Comparison of ENCODE assay signal across 19 cellular contexts in the genomic region with DNA sequence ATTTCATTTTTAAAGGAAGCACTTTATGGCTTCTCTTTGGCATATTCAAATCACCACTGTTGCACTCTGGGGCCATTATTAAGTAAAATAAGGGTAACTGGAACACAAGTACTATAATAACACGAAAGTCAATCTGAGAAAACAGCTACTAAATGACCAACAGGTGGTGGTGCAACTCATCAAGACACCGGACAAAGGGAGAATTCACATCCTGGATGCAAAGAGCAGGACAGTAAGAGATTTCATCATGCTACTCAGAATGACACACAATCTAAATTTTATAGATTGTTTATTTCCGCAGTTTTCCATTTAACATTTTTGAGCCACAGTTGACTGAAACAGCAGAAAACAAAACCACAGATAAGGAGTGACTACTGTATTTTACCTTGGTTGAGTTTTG. TPM values are rescaled to one million over a fixed set of nuclear protein-coding genes. Genes with fewer than 3 reads are reported as not detected.
DNase-seq lines count a peak whose midpoint lies in the region; ATAC-seq, FAIRE-seq and TF ChIP-seq lines count a peak whose summit lies in the region.
"Had no signal": no experiment of that assay in that cellular context is flagged by ENCODE, and none has a peak within 500 bp of the region (broad histone marks: within the 10 kb centered on the region; RNA-seq: fewer than 3 reads in every experiment).

No MANE protein-coding gene starts in this region.

- TF ChIP-seq CTCF in GM23338 (conservative IDR thresholded peaks at IDR 0.05; ENCODE audit: low read depth in 2 of 2) (peak; percentile 24 to 39), OCI-LY7 (conservative IDR thresholded peaks at IDR 0.05; ENCODE audit: low read length) (peak; percentile 56), H1 (IDR thresholded peaks at IDR 0.05; ENCODE audit: control extremely low read depth in 1 of 3, insufficient read depth in 1 of 3, low read depth in 1 of 3, low read length in 3 of 3) (0 out of 4 replicates have a peak, but pooled peaks of 1 of the 3 experiments have one; percentile 7)

- ATAC-seq in GM23338, result no peak
- ATAC-seq in HG03139 (IDR thresholded peaks at IDR 0.05; ENCODE audit: unreplicated experiment), result no peak
- ATAC-seq: activated CD8-positive, alpha-beta T cell treated with anti-CD3 and anti-CD28 coated beads, Interleukin-2, amount 10 ng/mL, durations not matched to agents 7 days and 5 days; right cardiac atrium had no signal

- 83% methylated on average over 3 of the region's 3 CpGs; no CpG with 5 or more reads in 1 of the 2 experiments for WGBS in H1 (ENCODE audit: extremely low coverage in 1 of 2, insufficient coverage in 1 of 2, insufficient read length in 1 of 2, insufficient replicate concordance in 2 of 2, low coverage in 1 of 2, low lambda C conversion rate in 2 of 2, missing lambda C conversion rate in 1 of 2), 2 experiments

- CTCF ChIA-PET in OCI-LY7 (lab: Charles Lee; ENCODE audit: unreplicated experiment) (no interaction called here), H1 (lab: Charles Lee; ENCODE audit: partially characterized antibody) (interaction anchor here (1.3 to 1.6 kb wide), 2 partner anchors 60 to 66 kb away, joined by 3 to 4 read pairs; no protein-coding TSS in a partner anchor)

- peaks cover 3% of the 10 kb centered on the region for H3K27me3 Mint-ChIP-seq in GM23338 (ENCODE audit: insufficient read depth, low read depth, poor library complexity)

- H3K14ac ChIP-seq in H1 (ENCODE audit: insufficient read length), result no peak overlapping the region

- no peak overlapping the region for H4K5ac ChIP-seq in H1 (ENCODE audit: insufficient read length, low read depth, low read length)

- H3K9ac ChIP-seq in H1 (replicated peaks in 1 of 4; ENCODE audit: extremely low read depth in 1 of 4, low read depth in 3 of 4, low read length in 3 of 4), result no peak overlapping the region

- H3K27ac ChIP-seq in GM23338 (ENCODE audit: low read depth) (no peak overlapping the region), OCI-LY7 (ENCODE audit: low read depth, low read length, poor library complexity, severe bottlenecking) (no peak overlapping the region), H1 (ENCODE audit: low read depth, low read length) (no peak overlapping the region)
- H3K27ac ChIP-seq: 22Rv1, cardiac muscle cell, VCaP had no signal

- H4K20me1 ChIP-seq in GM23338 (replicated peaks; ENCODE audit: insufficient read depth), result no peaks in the 10 kb centered on the region
- no peaks in the 10 kb centered on the region for H4K20me1 ChIP-seq in OCI-LY7 (ENCODE audit: insufficient read depth, low read length)
- H4K20me1 ChIP-seq in H1 (replicated peaks in 1 of 2; ENCODE audit: control insufficient read depth in 1 of 2, insufficient read depth in 2 of 2, low read length in 2 of 2), result no peaks in the 10 kb centered on the region

- H3K27me3 ChIP-seq in GM23338 (ENCODE audit: insufficient read depth) (no peaks in the 10 kb centered on the region), H1 (replicated peaks in 1 of 4; ENCODE audit: control insufficient read depth in 3 of 4, extremely low read depth in 1 of 4, insufficient read depth in 3 of 4, low read length in 3 of 4) (no peaks in the 10 kb centered on the region)
- H3K27me3 ChIP-seq: cardiac muscle cell had no signal

- H2BK5ac ChIP-seq in H1 (ENCODE audit: low read depth, low read length), result no peak overlapping the region

- H3K23ac ChIP-seq in H1 (ENCODE audit: insufficient read length), result no peak overlapping the region

- H2AK5ac ChIP-seq in H1 (ENCODE audit: low read depth, low read length), result no peak overlapping the region

- H2BK15ac ChIP-seq in H1 (ENCODE audit: low read length), result no peak overlapping the region

- peaks cover 15% of the 10 kb centered on the region for H3K9me3 Mint-ChIP-seq in GM23338

- 0 out of 2 replicates have a peak, but pooled peaks cover 1% of the 10 kb centered on the region for H3K23me2 ChIP-seq in H1 (ENCODE audit: low read depth, low read length)

- no peak for TF ChIP-seq POLR2A in H1 (IDR thresholded peaks at IDR 0.05; ENCODE audit: control extremely low read depth in 1 of 2, low read depth in 2 of 2, low read length in 2 of 2)

- H4K91ac ChIP-seq in H1 (replicated peaks; ENCODE audit: insufficient read length, low read length), result no peak overlapping the region

- H3K4me3 ChIP-seq in GM23338 (no peak overlapping the region), OCI-LY7 (ENCODE audit: low read depth, low read length, poor library complexity, severe bottlenecking) (no peak overlapping the region), H1 (ENCODE audit: extremely low read depth in 1 of 4, insufficient read depth in 2 of 4, low read depth in 3 of 4, low read length in 4 of 4) (no peak overlapping the region)
- H3K4me3 ChIP-seq: cardiac muscle cell had no signal

- H2AFZ ChIP-seq in GM23338, result no peak overlapping the region
- no peak overlapping the region for H2AFZ ChIP-seq in OCI-LY7 (ENCODE audit: low read length)
- H2AFZ ChIP-seq in H1 (ENCODE audit: low read length), result no peak overlapping the region

- H3K79me2 ChIP-seq in GM23338 (replicated peaks; ENCODE audit: insufficient read depth) (no peaks in the 10 kb centered on the region), OCI-LY7 (ENCODE audit: insufficient read depth, low read depth, low read length) (no peaks in the 10 kb centered on the region), H1 (ENCODE audit: control insufficient read depth in 1 of 2, insufficient read depth in 2 of 2, low read length in 2 of 2) (no peaks in the 10 kb centered on the region)

- intact Hi-C loops in OCI-LY7 (cut with micrococcal nuclease; ENCODE audit: unreplicated experiment), result no loop called here

- no peak overlapping the region for H4K8ac ChIP-seq in H1 (ENCODE audit: extremely low read depth, insufficient read depth, low read length)

- DNase-seq in DMS 273 (lab: John Stamatoyannopoulos, UW; ENCODE audit: unreplicated experiment) (peak; percentile 35), DMS 273 treated with DMSO at 0.1 percent for 48 hours (lab: John Stamatoyannopoulos, UW) (no peak), GM23338 (ENCODE audit: low spot score) (no peak), OCI-LY7 (ENCODE audit: low spot score) (peak; percentile 28), H1 (ENCODE audit: low read depth in 1 of 2, low spot score in 2 of 2) (no peak), COR-L47 (lab: John Stamatoyannopoulos, UW) (no peak), EL (no peak)
- DNase-seq: activated CD8-positive, alpha-beta T cell treated with anti-CD3 and anti-CD28 coated beads, Interleukin-2, amount 10 ng/mL, durations not matched to agents 7 days and 5 days; effector CD4-positive, alpha-beta T cell; HCEC 1CT; NCI-H1048; right cardiac atrium had no signal

- H3K79me1 ChIP-seq in H1 (ENCODE audit: low read depth, low read length), result no peaks in the 10 kb centered on the region

- H3K36me3 ChIP-seq in GM23338 (ENCODE audit: insufficient read depth) (no peaks in the 10 kb centered on the region), OCI-LY7 (ENCODE audit: insufficient read depth, low read length) (peaks cover 22% of the 10 kb centered on the region), H1 (ENCODE audit: control insufficient read depth in 2 of 4, insufficient read depth in 4 of 4, low read length in 3 of 4) (no peaks in the 10 kb centered on the region)
- H3K36me3 ChIP-seq: cardiac muscle cell had no signal

- no peak overlapping the region for H2BK20ac ChIP-seq in H1 (ENCODE audit: low read length)

- peaks cover 14% of the 10 kb centered on the region for H3K36me3 Mint-ChIP-seq in GM23338 (ENCODE audit: low read depth)
- H3K36me3 Mint-ChIP-seq: CD14-positive monocyte had no signal

- no peak overlapping the region for H3K18ac ChIP-seq in H1 (ENCODE audit: extremely low read depth, low read length)

- no peak for FAIRE-seq in H1 (lab: Jason Lieb, UNC)

- no peak overlapping the region for H3K4ac ChIP-seq in H1 (replicated peaks; ENCODE audit: insufficient read length, low read depth, low read length)

- no peak for TF ChIP-seq EP300 in H1 (IDR thresholded peaks at IDR 0.05; ENCODE audit: borderline replicate concordance in 1 of 2, low read depth in 2 of 2, low read length in 2 of 2)

- no peak overlapping the region for H2BK12ac ChIP-seq in H1 (ENCODE audit: low read depth, low read length)

- H3K4me1 ChIP-seq in GM23338 (ENCODE audit: insufficient read depth), result no peaks in the 10 kb centered on the region
- no peaks in the 10 kb centered on the region for H3K4me1 ChIP-seq in OCI-LY7 (ENCODE audit: insufficient read depth, low read length, poor library complexity, severe bottlenecking)
- H3K4me1 ChIP-seq in H1 (replicated peaks in 1 of 4; ENCODE audit: control insufficient read depth in 3 of 4, insufficient read depth in 4 of 4, low read length in 3 of 4), result no peaks in the 10 kb centered on the region

- peak; percentile 10 to 34; a peak in 3 of 4 replicates for TF ChIP-seq RAD21 in H1 (IDR thresholded peaks at IDR 0.05 in 1 of 2, conservative IDR thresholded peaks at IDR 0.05 in 1 of 2; ENCODE audit: low read depth in 2 of 2, low read length in 2 of 2)

- H3K56ac ChIP-seq in H1 (replicated peaks; ENCODE audit: insufficient read length, low read depth, low read length), result no peak overlapping the region

- H3K9me2 ChIP-seq in GM23338 (ENCODE audit: insufficient read depth) (no peaks in the 10 kb centered on the region), OCI-LY7 (ENCODE audit: insufficient read depth, low read length) (no peaks in the 10 kb centered on the region)

- no peak overlapping the region for H3K27ac Mint-ChIP-seq in GM23338
- H3K27ac Mint-ChIP-seq: activated CD8-positive, alpha-beta T cell treated with anti-CD3 and anti-CD28 coated beads, Interleukin-2, amount 10 ng/mL, durations not matched to agents 7 days and 5 days had no signal

- no peak overlapping the region for H3K4me2 ChIP-seq in GM23338
- no peak overlapping the region for H3K4me2 ChIP-seq in OCI-LY7 (ENCODE audit: low read length)
- no peak overlapping the region for H3K4me2 ChIP-seq in H1 (ENCODE audit: insufficient read depth in 1 of 2, low read depth in 2 of 2, low read length in 2 of 2)

- no TSS peak for BruUV-seq in OCI-LY7 (replicated peaks; lab: Mats Ljungman, UMichigan)

- no peak overlapping the region for H2BK120ac ChIP-seq in H1 (replicated peaks; ENCODE audit: low read depth, low read length)

- H3K9me3 ChIP-seq in OCI-LY7 (ENCODE audit: low read length), result no peaks in the 10 kb centered on the region
- H3K9me3 ChIP-seq in H1 (ENCODE audit: insufficient read depth in 2 of 2, low read depth in 1 of 2, low read length in 1 of 2), result peaks cover 4 to 7% of the 10 kb centered on the region in 2 experiments; a peak in 2 of 4 replicates

- H3K4me3 Mint-ChIP-seq in GM23338, result no peak overlapping the region
- H3K4me3 Mint-ChIP-seq: activated CD8-positive, alpha-beta T cell treated with anti-CD3 and anti-CD28 coated beads, Interleukin-2, amount 10 ng/mL, durations not matched to agents 7 days and 5 days; CD14-positive monocyte had no signal

- H3K4me1 Mint-ChIP-seq in GM23338, result peaks cover 3% of the 10 kb centered on the region; the same call in 1 of the 3 replicates

- H3F3A ChIP-seq in GM23338 (replicated peaks; ENCODE audit: low read depth), result no peaks in the 10 kb centered on the region

- POLR2A ChIA-PET in OCI-LY7 (lab: Charles Lee), result interaction anchor here (0.6 kb wide), 1 partner anchor 9 kb away, joined by 6 read pairs; no protein-coding TSS in a partner anchor
- POLR2A ChIA-PET in H1 (lab: Charles Lee; ENCODE audit: partially characterized antibody), result no interaction called here

RNA-seq across cellular contexts. Expression of a gene that starts 27.6 kb away (rescaled TPM):
- total RNA-seq in GM23338 (2014; rRNA removed; shearing (Covaris generic)), result not detected in 2 replicates
- polyA plus RNA-seq in GM23338 (2016; fragmentation: Nextera tagmentation; extraction: Ambion mirVana), result 0.28 and 0.29 TPM in 2 replicates
- total RNA-seq in OCI-LY7 (2014; rRNA removed; shearing (Covaris generic)), result 48.4 and 49.2 TPM in 2 replicates
- 45.8 and 62.8 TPM in 2 replicates for total RNA-seq in OCI-LY7 (2022)
- not detected in 2 replicates for total RNA-seq in H1 (2021; fragmentation: NEBNext Ultra II Directional; extraction: Animal tissue kit (Norgen Biotek cat#: 25700))
- polyA plus RNA-seq in H1 (2011; rRNA removed), result not detected in 2 replicates
- polyA plus RNA-seq in H1 (2011; cell fraction: cytosol; rRNA removed), result not detected
- not detected for polyA plus RNA-seq in H1 (2011; cell fraction: nucleus; rRNA removed)
- not detected in 4 replicates for polyA plus RNA-seq in H1 (2012, experiment 1 of 2)
- polyA plus RNA-seq in H1 (2012, experiment 2 of 2), result not detected
- not detected for polyA plus RNA-seq in H1 (2013, experiment 1 of 2)
- polyA plus RNA-seq in H1 (2013, experiment 2 of 2), result not detected
- polyA minus RNA-seq in H1 (2011; rRNA and poly(A)+ RNA removed), result not detected in 2 replicates
- polyA minus RNA-seq in H1 (2011; cell fraction: cytosol; rRNA and poly(A)+ RNA removed), result not detected
- not detected for polyA minus RNA-seq in H1 (2011; cell fraction: nucleus; rRNA and poly(A)+ RNA removed)
- total RNA-seq: cardiac muscle cell, G401, kidney epithelial cell had no signal
- polyA plus RNA-seq: cardiac muscle cell had no signal

Comparison
In these comparisons a context has a peak if more than half of its experiments do, and no peak if none do; other contexts are left out.
1. DNase-seq: peak in DMS 273 (single experiment) and OCI-LY7 (single experiment); none in DMS 273 treated with DMSO at 0.1 percent for 48 hours (single experiment), GM23338 (single experiment), H1 (0 of 2), COR-L47 (single experiment) and EL (single experiment).
2. RNA of a gene that starts 27.6 kb away (total RNA-seq): 45.8 to 62.8 TPM in OCI-LY7; not detected in GM23338 and not detected in H1; every median in the first group is over 10 times any median in the second.